In genomic region chr2:60849165-60849564, GRCh38 we compare ENCODE assay signal across 21 cellular contexts.
"Had no signal": no experiment of that assay in that cellular context is flagged by ENCODE, and none has a peak within 500 bp of the region (broad histone marks: within the 10 kb centered on the region; RNA-seq: fewer than 3 reads in every experiment).

No MANE protein-coding gene starts in this region.

- H3K36me3 ChIP-seq: adrenal gland, gastroesophageal sphincter, left lung, spleen, suprapubic skin, upper lobe of left lung had no signal

- H3K27me3 ChIP-seq: adrenal gland, gastroesophageal sphincter, left lung, spleen, suprapubic skin, upper lobe of left lung had no signal

- H3K27ac Mint-ChIP-seq: activated CD4-positive, alpha-beta memory T cell treated with anti-CD3 and anti-CD28 coated beads, Interleukin-2, amount 10 ng/mL, durations not matched to agents 7 days and 5 days; activated naive CD4-positive, alpha-beta T cell treated with anti-CD3 and anti-CD28 coated beads, Interleukin-2, amount 10 ng/mL, durations not matched to agents 7 days and 5 days; activated T-helper 2 cell treated with anti-CD3 and anti-CD28 coated beads, Interferon-gamma antibody, Interleukin-2, Interleukin-4, amounts not matched to agents 10 μg/mL and 5 μg/mL and 100 μg/mL, durations not matched to agents 14 hours and 24 hours and 36 hours; brain; endodermal cell; nephron; progenitor cell of endocrine pancreas; T-helper 2 cell treated with Interferon-gamma antibody and Interleukin-4, amounts not matched to agents 5 μg/mL and 100 μg/mL, for 36 hours had no signal

- H3K36me3 Mint-ChIP-seq: activated naive CD4-positive, alpha-beta T cell treated with anti-CD3 and anti-CD28 coated beads, Interleukin-2, amount 10 ng/mL, durations not matched to agents 7 days and 5 days; brain had no signal

- H3K4me1 Mint-ChIP-seq: activated CD4-positive, alpha-beta memory T cell treated with anti-CD3 and anti-CD28 coated beads, Interleukin-2, amount 10 ng/mL, durations not matched to agents 7 days and 5 days; brain; nephron had no signal

- H3K4me1 ChIP-seq: adrenal gland, gastroesophageal sphincter, suprapubic skin had no signal

- H3K9me3 ChIP-seq: adrenal gland, gastroesophageal sphincter, left lung, spleen, suprapubic skin, upper lobe of left lung had no signal

- H3K4me3 Mint-ChIP-seq: activated CD4-positive, alpha-beta memory T cell treated with anti-CD3 and anti-CD28 coated beads, Interleukin-2, amount 10 ng/mL, durations not matched to agents 7 days and 5 days; activated naive CD4-positive, alpha-beta T cell treated with anti-CD3 and anti-CD28 coated beads, Interleukin-2, amount 10 ng/mL, durations not matched to agents 7 days and 5 days; brain; endodermal cell; nephron; T-helper 2 cell treated with Interferon-gamma antibody and Interleukin-4, amounts not matched to agents 5 μg/mL and 100 μg/mL, for 36 hours had no signal

- H3K27ac ChIP-seq: adrenal gland, gastroesophageal sphincter, left lung, suprapubic skin, upper lobe of left lung had no signal

- H3K27me3 Mint-ChIP-seq: activated CD4-positive, alpha-beta memory T cell treated with anti-CD3 and anti-CD28 coated beads, Interleukin-2, amount 10 ng/mL, durations not matched to agents 7 days and 5 days had no signal

- ATAC-seq: gastroesophageal sphincter, left lung, right cardiac atrium had no signal

- H3K9me3 Mint-ChIP-seq: activated CD4-positive, alpha-beta memory T cell treated with anti-CD3 and anti-CD28 coated beads, Interleukin-2, amount 10 ng/mL, durations not matched to agents 7 days and 5 days; activated naive CD4-positive, alpha-beta T cell treated with anti-CD3 and anti-CD28 coated beads, Interleukin-2, amount 10 ng/mL, durations not matched to agents 7 days and 5 days; activated T-helper 2 cell treated with anti-CD3 and anti-CD28 coated beads, Interferon-gamma antibody, Interleukin-2, Interleukin-4, amounts not matched to agents 10 μg/mL and 5 μg/mL and 100 μg/mL, durations not matched to agents 14 hours and 24 hours and 36 hours; endodermal cell; T-helper 2 cell treated with Interferon-gamma antibody and Interleukin-4, amounts not matched to agents 5 μg/mL and 100 μg/mL, for 36 hours had no signal

- DNase-seq: activated CD4-positive, alpha-beta memory T cell treated with anti-CD3 and anti-CD28 coated beads, Interleukin-2, amount 10 ng/mL, durations not matched to agents 7 days and 5 days; activated CD4-positive, CD25-positive, alpha-beta regulatory T cell treated with anti-CD3 and anti-CD28 coated beads, Interleukin-2, amount 50 U/mL, for 72 hours; activated CD8-positive, alpha-beta memory T cell treated with anti-CD3 and anti-CD28 coated beads, Interleukin-2, amount 50 U/mL, for 48 hours; activated naive CD4-positive, alpha-beta T cell treated with anti-CD3 and anti-CD28 coated beads, Interleukin-2, amount 10 ng/mL, durations not matched to agents 7 days and 5 days; endodermal cell; left lung; mesendoderm; occipital lobe; right cardiac atrium; spleen; stimulated activated CD4-positive, alpha-beta T cell treated with anti-CD3 and anti-CD28 coated beads, Interleukin-1b, Interleukin-23, amount 100 ng/mL, for 48 hours; stimulated activated naive CD4-positive, alpha-beta T cell; upper lobe of left lung had no signal

- H3K4me3 ChIP-seq: adrenal gland, gastroesophageal sphincter, left lung, spleen, suprapubic skin, upper lobe of left lung had no signal
